Comparison of ENCODE assay signal across 8 cellular contexts in genomic region chr12:66301944-66302826, GRCh38. TPM values are rescaled to one million over a fixed set of nuclear protein-coding genes. Genes with fewer than 3 reads are reported as not detected.
DNase-seq lines count a peak whose midpoint lies in the region; ATAC-seq and TF ChIP-seq lines count a peak whose summit lies in the region.

HELB (plus strand) TSS chr12:66302493; CDS start chr12:66302604, 111 bp downstream.

- peak within 1 kb of the TSS; percentile 77 for H3K4me3 ChIP-seq in mononuclear cell (ENCODE audit: low read length)

- DNase-seq in DMS153 treated with DMSO at 0.1 percent for 48 hours (lab: John Stamatoyannopoulos, UW; ENCODE audit: unreplicated experiment) (peak; percentile 94), OCI-M2 (lab: John Stamatoyannopoulos, UW; ENCODE audit: unreplicated experiment) (peak; percentile 28), activated T-cell treated with anti-CD3 and anti-CD28 coated beads for 24 hours (ENCODE audit: low read depth) (peak; percentile 97), epithelial cell of prostate (ENCODE audit: low read depth, low spot score) (peak; percentile 84)
- peak; percentile 96 to 99 for DNase-seq in stimulated activated CD8-positive, alpha-beta memory T cell treated with anti-CD3 and anti-CD28 coated beads, Interleukin-2, amount 100 ng/mL, for 48 hours (ENCODE audit: low read depth in 2 of 2)

- peak within 1 kb of the TSS; percentile 50 for H3K27ac ChIP-seq in epithelial cell of prostate

- peak; percentile 92 for ATAC-seq in GM21619 (IDR thresholded peaks at IDR 0.05; ENCODE audit: unreplicated experiment)

- no peaks in the 10 kb centered on the region for H3K27me3 ChIP-seq in mononuclear cell (ENCODE audit: insufficient read depth, low read length)

- no peak for TF ChIP-seq RAD21 in Ishikawa (IDR thresholded peaks at IDR 0.05; ENCODE audit: low read depth)

- no peaks in the 10 kb centered on the region for H3K9me3 ChIP-seq in mononuclear cell (ENCODE audit: low read depth, low read length)

- H3K4me1 ChIP-seq in mononuclear cell (ENCODE audit: insufficient read depth, low read length), result peaks cover 29% of the 10 kb centered on the region

- no peak for TF ChIP-seq EP300 in Ishikawa (IDR thresholded peaks at IDR 0.05; ENCODE audit: borderline replicate concordance)

TF ChIP-seq in Ishikawa, 13 proteins besides CTCF, POLR2A, EP300 and RAD21:
- TF ChIP-seq MAX (IDR thresholded peaks at IDR 0.05) (peak; percentile 88), FOXM1 (IDR thresholded peaks at IDR 0.05; ENCODE audit: borderline replicate concordance, low read depth) (no peak), YY1 (IDR thresholded peaks at IDR 0.05; ENCODE audit: low read depth) (peak; percentile 33; the same call in 1 of the 2 replicates), NFIC (IDR thresholded peaks at IDR 0.05) (no peak), EGR1 (IDR thresholded peaks at IDR 0.05) (no peak), CEBPB (IDR thresholded peaks at IDR 0.05) (no peak), TAF1 (IDR thresholded peaks at IDR 0.05; ENCODE audit: low read depth) (peak; percentile 76), CREB1 (IDR thresholded peaks at IDR 0.05; ENCODE audit: low read depth) (peak; percentile 42; the same call in 1 of the 2 replicates), TCF12 (IDR thresholded peaks at IDR 0.05; ENCODE audit: low read depth) (no peak)
- TF ChIP-seq, protein P1, sequence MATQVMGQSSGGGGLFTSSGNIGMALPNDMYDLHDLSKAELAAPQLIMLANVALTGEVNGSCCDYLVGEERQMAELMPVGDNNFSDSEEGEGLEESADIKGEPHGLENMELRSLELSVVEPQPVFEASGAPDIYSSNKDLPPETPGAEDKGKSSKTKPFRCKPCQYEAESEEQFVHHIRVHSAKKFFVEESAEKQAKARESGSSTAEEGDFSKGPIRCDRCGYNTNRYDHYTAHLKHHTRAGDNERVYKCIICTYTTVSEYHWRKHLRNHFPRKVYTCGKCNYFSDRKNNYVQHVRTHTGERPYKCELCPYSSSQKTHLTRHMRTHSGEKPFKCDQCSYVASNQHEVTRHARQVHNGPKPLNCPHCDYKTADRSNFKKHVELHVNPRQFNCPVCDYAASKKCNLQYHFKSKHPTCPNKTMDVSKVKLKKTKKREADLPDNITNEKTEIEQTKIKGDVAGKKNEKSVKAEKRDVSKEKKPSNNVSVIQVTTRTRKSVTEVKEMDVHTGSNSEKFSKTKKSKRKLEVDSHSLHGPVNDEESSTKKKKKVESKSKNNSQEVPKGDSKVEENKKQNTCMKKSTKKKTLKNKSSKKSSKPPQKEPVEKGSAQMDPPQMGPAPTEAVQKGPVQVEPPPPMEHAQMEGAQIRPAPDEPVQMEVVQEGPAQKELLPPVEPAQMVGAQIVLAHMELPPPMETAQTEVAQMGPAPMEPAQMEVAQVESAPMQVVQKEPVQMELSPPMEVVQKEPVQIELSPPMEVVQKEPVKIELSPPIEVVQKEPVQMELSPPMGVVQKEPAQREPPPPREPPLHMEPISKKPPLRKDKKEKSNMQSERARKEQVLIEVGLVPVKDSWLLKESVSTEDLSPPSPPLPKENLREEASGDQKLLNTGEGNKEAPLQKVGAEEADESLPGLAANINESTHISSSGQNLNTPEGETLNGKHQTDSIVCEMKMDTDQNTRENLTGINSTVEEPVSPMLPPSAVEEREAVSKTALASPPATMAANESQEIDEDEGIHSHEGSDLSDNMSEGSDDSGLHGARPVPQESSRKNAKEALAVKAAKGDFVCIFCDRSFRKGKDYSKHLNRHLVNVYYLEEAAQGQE (IDR thresholded peaks at IDR 0.05; ENCODE audit: low read depth), result no peak
- TF ChIP-seq, protein P2, sequence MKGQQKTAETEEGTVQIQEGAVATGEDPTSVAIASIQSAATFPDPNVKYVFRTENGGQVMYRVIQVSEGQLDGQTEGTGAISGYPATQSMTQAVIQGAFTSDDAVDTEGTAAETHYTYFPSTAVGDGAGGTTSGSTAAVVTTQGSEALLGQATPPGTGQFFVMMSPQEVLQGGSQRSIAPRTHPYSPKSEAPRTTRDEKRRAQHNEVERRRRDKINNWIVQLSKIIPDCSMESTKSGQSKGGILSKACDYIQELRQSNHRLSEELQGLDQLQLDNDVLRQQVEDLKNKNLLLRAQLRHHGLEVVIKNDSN (IDR thresholded peaks at IDR 0.05), result 0 out of 2 replicates have a peak, but pooled peaks have one; percentile 21
TF ChIP-seq in Ishikawa: peak in this region for 5.

RNA-seq across cellular contexts. Expression of gene HELB, which starts in this region (rescaled TPM):
- 92.4 TPM for total RNA-seq in mononuclear cell

Comparison
In these comparisons a context has a peak if more than half of its experiments do, and no peak if none do; other contexts are left out.
1. Peak in every context shown above with its lines: DNase-seq, ATAC-seq, H3K4me3 ChIP-seq and H3K27ac ChIP-seq.
2. DNase-seq: peak in every context shown above with its lines; median percentile 98 in stimulated activated CD8-positive, alpha-beta memory T cell treated with anti-CD3 and anti-CD28 coated beads, Interleukin-2, amount 100 ng/mL, for 48 hours; 97 in activated T-cell treated with anti-CD3 and anti-CD28 coated beads for 24 hours; 94 in DMS153 treated with DMSO at 0.1 percent for 48 hours; 84 in epithelial cell of prostate; 28 in OCI-M2.